In the genomic region with DNA sequence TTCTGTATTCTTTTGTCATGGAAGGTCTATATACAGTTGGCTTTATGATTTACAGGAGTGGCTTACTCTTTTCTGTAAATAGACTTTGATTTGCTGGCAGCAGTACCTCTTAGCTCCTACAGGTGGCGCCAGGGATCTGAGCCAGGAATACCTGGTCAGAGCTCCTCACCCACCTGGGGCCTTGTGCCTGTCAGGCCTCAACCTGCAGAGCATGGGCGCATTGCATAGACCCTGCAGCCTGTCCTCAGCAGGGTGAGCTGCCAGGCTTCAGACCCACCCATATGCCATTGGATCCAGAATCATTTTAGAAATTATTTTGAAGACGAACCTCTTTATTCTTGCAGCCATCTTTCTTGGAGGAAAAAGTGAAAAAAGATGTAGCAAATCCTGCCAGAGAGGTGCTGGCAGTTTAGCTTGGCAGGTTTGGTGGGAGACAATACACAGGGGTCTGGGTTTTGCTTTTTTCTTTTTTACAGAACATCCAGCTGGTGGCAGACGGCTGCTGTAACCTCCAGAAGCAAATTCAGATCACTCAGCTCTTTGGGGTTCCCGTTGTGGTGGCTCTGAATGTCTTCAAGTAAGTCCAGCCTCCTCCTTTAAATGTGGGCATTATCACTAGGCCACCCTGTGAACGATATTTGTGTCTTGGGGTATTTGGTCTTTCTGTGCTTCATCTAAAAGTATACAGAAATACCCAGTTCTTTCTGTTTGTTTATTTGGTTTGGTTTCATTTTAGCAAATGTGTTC, we compare ENCODE assay signal across 1 cellular context.
TF ChIP-seq lines count a peak whose summit lies in the region.

No MANE protein-coding gene starts in this region.

TF ChIP-seq in HepG2, 621 proteins besides CTCF, POLR2A, EP300 and RAD21 (continued from another document and continues in another):
- TF ChIP-seq, protein P1, sequence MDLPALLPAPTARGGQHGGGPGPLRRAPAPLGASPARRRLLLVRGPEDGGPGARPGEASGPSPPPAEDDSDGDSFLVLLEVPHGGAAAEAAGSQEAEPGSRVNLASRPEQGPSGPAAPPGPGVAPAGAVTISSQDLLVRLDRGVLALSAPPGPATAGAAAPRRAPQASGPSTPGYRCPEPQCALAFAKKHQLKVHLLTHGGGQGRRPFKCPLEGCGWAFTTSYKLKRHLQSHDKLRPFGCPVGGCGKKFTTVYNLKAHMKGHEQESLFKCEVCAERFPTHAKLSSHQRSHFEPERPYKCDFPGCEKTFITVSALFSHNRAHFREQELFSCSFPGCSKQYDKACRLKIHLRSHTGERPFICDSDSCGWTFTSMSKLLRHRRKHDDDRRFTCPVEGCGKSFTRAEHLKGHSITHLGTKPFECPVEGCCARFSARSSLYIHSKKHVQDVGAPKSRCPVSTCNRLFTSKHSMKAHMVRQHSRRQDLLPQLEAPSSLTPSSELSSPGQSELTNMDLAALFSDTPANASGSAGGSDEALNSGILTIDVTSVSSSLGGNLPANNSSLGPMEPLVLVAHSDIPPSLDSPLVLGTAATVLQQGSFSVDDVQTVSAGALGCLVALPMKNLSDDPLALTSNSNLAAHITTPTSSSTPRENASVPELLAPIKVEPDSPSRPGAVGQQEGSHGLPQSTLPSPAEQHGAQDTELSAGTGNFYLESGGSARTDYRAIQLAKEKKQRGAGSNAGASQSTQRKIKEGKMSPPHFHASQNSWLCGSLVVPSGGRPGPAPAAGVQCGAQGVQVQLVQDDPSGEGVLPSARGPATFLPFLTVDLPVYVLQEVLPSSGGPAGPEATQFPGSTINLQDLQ (CRISPR knock-in tag; IDR thresholded peaks at IDR 0.05) = no peak
- TF ChIP-seq, protein P2, sequence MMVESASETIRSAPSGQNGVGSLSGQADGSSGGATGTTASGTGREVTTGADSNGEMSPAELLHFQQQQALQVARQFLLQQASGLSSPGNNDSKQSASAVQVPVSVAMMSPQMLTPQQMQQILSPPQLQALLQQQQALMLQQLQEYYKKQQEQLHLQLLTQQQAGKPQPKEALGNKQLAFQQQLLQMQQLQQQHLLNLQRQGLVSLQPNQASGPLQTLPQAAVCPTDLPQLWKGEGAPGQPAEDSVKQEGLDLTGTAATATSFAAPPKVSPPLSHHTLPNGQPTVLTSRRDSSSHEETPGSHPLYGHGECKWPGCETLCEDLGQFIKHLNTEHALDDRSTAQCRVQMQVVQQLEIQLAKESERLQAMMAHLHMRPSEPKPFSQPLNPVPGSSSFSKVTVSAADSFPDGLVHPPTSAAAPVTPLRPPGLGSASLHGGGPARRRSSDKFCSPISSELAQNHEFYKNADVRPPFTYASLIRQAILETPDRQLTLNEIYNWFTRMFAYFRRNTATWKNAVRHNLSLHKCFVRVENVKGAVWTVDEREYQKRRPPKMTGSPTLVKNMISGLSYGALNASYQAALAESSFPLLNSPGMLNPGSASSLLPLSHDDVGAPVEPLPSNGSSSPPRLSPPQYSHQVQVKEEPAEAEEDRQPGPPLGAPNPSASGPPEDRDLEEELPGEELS (CRISPR knock-in tag; IDR thresholded peaks at IDR 0.05) = 0 out of 2 replicates have a peak, but pooled peaks have one; percentile 23
- TF ChIP-seq TBL1XR1 (IDR thresholded peaks at IDR 0.05; ENCODE audit: borderline replicate concordance, low read length, partially characterized antibody) = peak; percentile 67
- TF ChIP-seq MEIS1 (CRISPR knock-in tag; IDR thresholded peaks at IDR 0.05; ENCODE audit: borderline replicate concordance) = peak; percentile 33; the same call in 1 of the 2 replicates
- no peak for TF ChIP-seq RARG (CRISPR knock-in tag; IDR thresholded peaks at IDR 0.05; ENCODE audit: low read depth)
- TF ChIP-seq, protein P3, sequence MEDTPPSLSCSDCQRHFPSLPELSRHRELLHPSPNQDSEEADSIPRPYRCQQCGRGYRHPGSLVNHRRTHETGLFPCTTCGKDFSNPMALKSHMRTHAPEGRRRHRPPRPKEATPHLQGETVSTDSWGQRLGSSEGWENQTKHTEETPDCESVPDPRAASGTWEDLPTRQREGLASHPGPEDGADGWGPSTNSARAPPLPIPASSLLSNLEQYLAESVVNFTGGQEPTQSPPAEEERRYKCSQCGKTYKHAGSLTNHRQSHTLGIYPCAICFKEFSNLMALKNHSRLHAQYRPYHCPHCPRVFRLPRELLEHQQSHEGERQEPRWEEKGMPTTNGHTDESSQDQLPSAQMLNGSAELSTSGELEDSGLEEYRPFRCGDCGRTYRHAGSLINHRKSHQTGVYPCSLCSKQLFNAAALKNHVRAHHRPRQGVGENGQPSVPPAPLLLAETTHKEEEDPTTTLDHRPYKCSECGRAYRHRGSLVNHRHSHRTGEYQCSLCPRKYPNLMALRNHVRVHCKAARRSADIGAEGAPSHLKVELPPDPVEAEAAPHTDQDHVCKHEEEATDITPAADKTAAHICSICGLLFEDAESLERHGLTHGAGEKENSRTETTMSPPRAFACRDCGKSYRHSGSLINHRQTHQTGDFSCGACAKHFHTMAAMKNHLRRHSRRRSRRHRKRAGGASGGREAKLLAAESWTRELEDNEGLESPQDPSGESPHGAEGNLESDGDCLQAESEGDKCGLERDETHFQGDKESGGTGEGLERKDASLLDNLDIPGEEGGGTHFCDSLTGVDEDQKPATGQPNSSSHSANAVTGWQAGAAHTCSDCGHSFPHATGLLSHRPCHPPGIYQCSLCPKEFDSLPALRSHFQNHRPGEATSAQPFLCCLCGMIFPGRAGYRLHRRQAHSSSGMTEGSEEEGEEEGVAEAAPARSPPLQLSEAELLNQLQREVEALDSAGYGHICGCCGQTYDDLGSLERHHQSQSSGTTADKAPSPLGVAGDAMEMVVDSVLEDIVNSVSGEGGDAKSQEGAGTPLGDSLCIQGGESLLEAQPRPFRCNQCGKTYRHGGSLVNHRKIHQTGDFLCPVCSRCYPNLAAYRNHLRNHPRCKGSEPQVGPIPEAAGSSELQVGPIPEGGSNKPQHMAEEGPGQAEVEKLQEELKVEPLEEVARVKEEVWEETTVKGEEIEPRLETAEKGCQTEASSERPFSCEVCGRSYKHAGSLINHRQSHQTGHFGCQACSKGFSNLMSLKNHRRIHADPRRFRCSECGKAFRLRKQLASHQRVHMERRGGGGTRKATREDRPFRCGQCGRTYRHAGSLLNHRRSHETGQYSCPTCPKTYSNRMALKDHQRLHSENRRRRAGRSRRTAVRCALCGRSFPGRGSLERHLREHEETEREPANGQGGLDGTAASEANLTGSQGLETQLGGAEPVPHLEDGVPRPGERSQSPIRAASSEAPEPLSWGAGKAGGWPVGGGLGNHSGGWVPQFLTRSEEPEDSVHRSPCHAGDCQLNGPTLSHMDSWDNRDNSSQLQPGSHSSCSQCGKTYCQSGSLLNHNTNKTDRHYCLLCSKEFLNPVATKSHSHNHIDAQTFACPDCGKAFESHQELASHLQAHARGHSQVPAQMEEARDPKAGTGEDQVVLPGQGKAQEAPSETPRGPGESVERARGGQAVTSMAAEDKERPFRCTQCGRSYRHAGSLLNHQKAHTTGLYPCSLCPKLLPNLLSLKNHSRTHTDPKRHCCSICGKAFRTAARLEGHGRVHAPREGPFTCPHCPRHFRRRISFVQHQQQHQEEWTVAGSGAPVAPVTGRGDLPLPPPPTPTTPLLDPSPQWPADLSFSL (CRISPR knock-in tag; IDR thresholded peaks at IDR 0.05) = no peak
- no peak for TF ChIP-seq ATRX (CRISPR knock-in tag; IDR thresholded peaks at IDR 0.05; ENCODE audit: borderline replicate concordance)
- peak; percentile 69; the same call in 1 of the 2 replicates for TF ChIP-seq RXRB (CRISPR knock-in tag; IDR thresholded peaks at IDR 0.05; ENCODE audit: borderline replicate concordance)
- TF ChIP-seq FOSL2 (CRISPR knock-in tag; IDR thresholded peaks at IDR 0.05) = peak; percentile 60
- TF ChIP-seq MLLT10 (CRISPR knock-in tag; IDR thresholded peaks at IDR 0.05) = no peak
- TF ChIP-seq, protein P4, sequence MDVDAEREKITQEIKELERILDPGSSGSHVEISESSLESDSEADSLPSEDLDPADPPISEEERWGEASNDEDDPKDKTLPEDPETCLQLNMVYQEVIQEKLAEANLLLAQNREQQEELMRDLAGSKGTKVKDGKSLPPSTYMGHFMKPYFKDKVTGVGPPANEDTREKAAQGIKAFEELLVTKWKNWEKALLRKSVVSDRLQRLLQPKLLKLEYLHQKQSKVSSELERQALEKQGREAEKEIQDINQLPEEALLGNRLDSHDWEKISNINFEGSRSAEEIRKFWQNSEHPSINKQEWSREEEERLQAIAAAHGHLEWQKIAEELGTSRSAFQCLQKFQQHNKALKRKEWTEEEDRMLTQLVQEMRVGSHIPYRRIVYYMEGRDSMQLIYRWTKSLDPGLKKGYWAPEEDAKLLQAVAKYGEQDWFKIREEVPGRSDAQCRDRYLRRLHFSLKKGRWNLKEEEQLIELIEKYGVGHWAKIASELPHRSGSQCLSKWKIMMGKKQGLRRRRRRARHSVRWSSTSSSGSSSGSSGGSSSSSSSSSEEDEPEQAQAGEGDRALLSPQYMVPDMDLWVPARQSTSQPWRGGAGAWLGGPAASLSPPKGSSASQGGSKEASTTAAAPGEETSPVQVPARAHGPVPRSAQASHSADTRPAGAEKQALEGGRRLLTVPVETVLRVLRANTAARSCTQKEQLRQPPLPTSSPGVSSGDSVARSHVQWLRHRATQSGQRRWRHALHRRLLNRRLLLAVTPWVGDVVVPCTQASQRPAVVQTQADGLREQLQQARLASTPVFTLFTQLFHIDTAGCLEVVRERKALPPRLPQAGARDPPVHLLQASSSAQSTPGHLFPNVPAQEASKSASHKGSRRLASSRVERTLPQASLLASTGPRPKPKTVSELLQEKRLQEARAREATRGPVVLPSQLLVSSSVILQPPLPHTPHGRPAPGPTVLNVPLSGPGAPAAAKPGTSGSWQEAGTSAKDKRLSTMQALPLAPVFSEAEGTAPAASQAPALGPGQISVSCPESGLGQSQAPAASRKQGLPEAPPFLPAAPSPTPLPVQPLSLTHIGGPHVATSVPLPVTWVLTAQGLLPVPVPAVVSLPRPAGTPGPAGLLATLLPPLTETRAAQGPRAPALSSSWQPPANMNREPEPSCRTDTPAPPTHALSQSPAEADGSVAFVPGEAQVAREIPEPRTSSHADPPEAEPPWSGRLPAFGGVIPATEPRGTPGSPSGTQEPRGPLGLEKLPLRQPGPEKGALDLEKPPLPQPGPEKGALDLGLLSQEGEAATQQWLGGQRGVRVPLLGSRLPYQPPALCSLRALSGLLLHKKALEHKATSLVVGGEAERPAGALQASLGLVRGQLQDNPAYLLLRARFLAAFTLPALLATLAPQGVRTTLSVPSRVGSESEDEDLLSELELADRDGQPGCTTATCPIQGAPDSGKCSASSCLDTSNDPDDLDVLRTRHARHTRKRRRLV (CRISPR knock-in tag; IDR thresholded peaks at IDR 0.05) = no peak
- TF ChIP-seq ZNF883 (CRISPR knock-in tag; IDR thresholded peaks at IDR 0.05; ENCODE audit: not compliant biosample characterization) = no peak
- TF ChIP-seq GATA4 (IDR thresholded peaks at IDR 0.05; ENCODE audit: borderline replicate concordance, low read depth) = no peak
- TF ChIP-seq ZMYM2 (CRISPR knock-in tag; IDR thresholded peaks at IDR 0.05) = no peak
- TF ChIP-seq IRF1 (CRISPR knock-in tag; IDR thresholded peaks at IDR 0.05; ENCODE audit: low read depth) = no peak
- no peak for TF ChIP-seq TAF15 (IDR thresholded peaks at IDR 0.05; ENCODE audit: low read depth, low read length, poor library complexity, severe bottlenecking)
- no peak for TF ChIP-seq ZBTB26 (CRISPR knock-in tag; IDR thresholded peaks at IDR 0.05; ENCODE audit: borderline replicate concordance)
- TF ChIP-seq RXRA (CRISPR knock-in tag; IDR thresholded peaks at IDR 0.05) = no peak
- TF ChIP-seq PRPF4 (IDR thresholded peaks at IDR 0.05; ENCODE audit: low read depth, low read length, poor library complexity, severe bottlenecking) = no peak
- TF ChIP-seq ZNF83 (CRISPR knock-in tag; IDR thresholded peaks at IDR 0.05; ENCODE audit: borderline replicate concordance) = no peak
- TF ChIP-seq ZNF501 (CRISPR knock-in tag; IDR thresholded peaks at IDR 0.05) = peak; percentile 87
- TF ChIP-seq ZFP36L2 (CRISPR knock-in tag; IDR thresholded peaks at IDR 0.05) = no peak
- no peak for TF ChIP-seq U2AF2 (IDR thresholded peaks at IDR 0.05; ENCODE audit: low read depth, low read length)
- TF ChIP-seq SKI (IDR thresholded peaks at IDR 0.05; ENCODE audit: partially characterized antibody) = no peak
- no peak for TF ChIP-seq ZNF30 (CRISPR knock-in tag; IDR thresholded peaks at IDR 0.05)
- TF ChIP-seq, protein P5, sequence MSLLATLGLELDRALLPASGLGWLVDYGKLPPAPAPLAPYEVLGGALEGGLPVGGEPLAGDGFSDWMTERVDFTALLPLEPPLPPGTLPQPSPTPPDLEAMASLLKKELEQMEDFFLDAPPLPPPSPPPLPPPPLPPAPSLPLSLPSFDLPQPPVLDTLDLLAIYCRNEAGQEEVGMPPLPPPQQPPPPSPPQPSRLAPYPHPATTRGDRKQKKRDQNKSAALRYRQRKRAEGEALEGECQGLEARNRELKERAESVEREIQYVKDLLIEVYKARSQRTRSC (CRISPR knock-in tag; IDR thresholded peaks at IDR 0.05; ENCODE audit: low read depth) = no peak
- TF ChIP-seq, protein P6, sequence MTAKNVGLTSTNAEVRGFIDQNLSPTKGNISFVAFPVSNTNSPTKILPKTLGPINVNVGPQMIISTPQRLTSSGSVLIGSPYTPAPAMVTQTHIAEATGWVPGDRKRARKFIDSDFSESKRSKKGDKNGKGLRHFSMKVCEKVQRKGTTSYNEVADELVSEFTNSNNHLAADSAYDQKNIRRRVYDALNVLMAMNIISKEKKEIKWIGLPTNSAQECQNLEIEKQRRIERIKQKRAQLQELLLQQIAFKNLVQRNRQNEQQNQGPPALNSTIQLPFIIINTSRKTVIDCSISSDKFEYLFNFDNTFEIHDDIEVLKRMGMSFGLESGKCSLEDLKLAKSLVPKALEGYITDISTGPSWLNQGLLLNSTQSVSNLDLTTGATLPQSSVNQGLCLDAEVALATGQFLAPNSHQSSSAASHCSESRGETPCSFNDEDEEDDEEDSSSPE (CRISPR knock-in tag; IDR thresholded peaks at IDR 0.05) = peak; percentile 17; the same call in 1 of the 2 replicates
- TF ChIP-seq MZF1 (CRISPR knock-in tag; IDR thresholded peaks at IDR 0.05; ENCODE audit: borderline replicate concordance) = no peak
- TF ChIP-seq ZIK1 (CRISPR knock-in tag; IDR thresholded peaks at IDR 0.05; ENCODE audit: borderline replicate concordance, low read depth) = no peak
- TF ChIP-seq, protein P7, sequence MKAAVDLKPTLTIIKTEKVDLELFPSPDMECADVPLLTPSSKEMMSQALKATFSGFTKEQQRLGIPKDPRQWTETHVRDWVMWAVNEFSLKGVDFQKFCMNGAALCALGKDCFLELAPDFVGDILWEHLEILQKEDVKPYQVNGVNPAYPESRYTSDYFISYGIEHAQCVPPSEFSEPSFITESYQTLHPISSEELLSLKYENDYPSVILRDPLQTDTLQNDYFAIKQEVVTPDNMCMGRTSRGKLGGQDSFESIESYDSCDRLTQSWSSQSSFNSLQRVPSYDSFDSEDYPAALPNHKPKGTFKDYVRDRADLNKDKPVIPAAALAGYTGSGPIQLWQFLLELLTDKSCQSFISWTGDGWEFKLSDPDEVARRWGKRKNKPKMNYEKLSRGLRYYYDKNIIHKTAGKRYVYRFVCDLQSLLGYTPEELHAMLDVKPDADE (CRISPR knock-in tag; IDR thresholded peaks at IDR 0.05) = no peak
